In the genomic region with DNA sequence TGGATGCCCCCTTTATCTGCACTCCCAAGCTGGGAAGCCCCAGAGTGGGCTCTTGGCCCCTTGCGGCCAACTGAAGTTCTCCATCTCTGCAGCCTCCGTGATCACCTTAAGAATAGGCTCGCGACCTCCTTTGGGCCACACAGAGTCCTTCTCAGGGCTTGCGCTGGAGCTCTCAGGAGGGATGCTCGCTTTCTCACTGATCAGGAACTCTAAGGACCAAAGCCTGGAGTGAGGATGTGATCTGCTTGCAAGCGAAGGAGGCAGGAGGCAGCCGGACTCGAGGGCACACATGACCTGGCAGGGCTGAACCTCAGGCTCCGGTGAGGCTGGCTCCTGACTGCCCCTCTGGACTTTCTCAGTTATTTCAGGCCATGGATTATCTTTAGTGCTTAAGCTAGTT, we compare ENCODE assay signal across 18 cellular contexts.
"Had no signal": no experiment of that assay in that cellular context is flagged by ENCODE, and none has a peak within 500 bp of the region (broad histone marks: within the 10 kb centered on the region; RNA-seq: fewer than 3 reads in every experiment).

No MANE protein-coding gene starts in this region.

- H3K4me3 Mint-ChIP-seq: dendritic cell treated with granulocyte-macrophage colony-stimulating factor and Interleukin-4, amounts not matched to agents 40 ng/mL and 50 ng/mL, for 4 days; immature natural killer cell; naive B cell; nephron progenitor cell had no signal

- ATAC-seq: foreskin keratinocyte, psoas muscle, sciatic nerve had no signal

- H3K27me3 Mint-ChIP-seq: dendritic cell treated with granulocyte-macrophage colony-stimulating factor and Interleukin-4, amounts not matched to agents 40 ng/mL and 50 ng/mL, for 4 days had no signal

- H3K4me1 Mint-ChIP-seq: immature natural killer cell, naive B cell had no signal

- H3K27me3 ChIP-seq: foreskin keratinocyte, transverse colon, vagina had no signal

- DNase-seq: cerebellar nuclear complex; erythroblast; foreskin keratinocyte; immature natural killer cell; kidney; mammary epithelial cell; midbrain; naive B cell; nephron progenitor cell; psoas muscle; stimulated activated naive CD4-positive, alpha-beta T cell; stomach; substantia nigra; transverse colon had no signal

- H3K9me3 Mint-ChIP-seq: dendritic cell treated with granulocyte-macrophage colony-stimulating factor and Interleukin-4, amounts not matched to agents 40 ng/mL and 50 ng/mL, for 4 days; immature natural killer cell; nephron progenitor cell had no signal

- H3K4me3 ChIP-seq: psoas muscle, stomach, thoracic aorta, transverse colon, vagina had no signal

- H3K27ac Mint-ChIP-seq: dendritic cell treated with granulocyte-macrophage colony-stimulating factor and Interleukin-4, amounts not matched to agents 40 ng/mL and 50 ng/mL, for 4 days; immature natural killer cell; naive B cell had no signal

- H3K36me3 ChIP-seq: stomach, thoracic aorta, transverse colon, vagina had no signal

- H3K4me1 ChIP-seq: foreskin keratinocyte, psoas muscle, stomach, transverse colon, vagina had no signal

- H3K36me3 Mint-ChIP-seq: immature natural killer cell, naive B cell had no signal

- H3K9me3 ChIP-seq: psoas muscle, stomach, thoracic aorta, transverse colon, vagina had no signal

- H3K27ac ChIP-seq: foreskin keratinocyte, psoas muscle, stomach, thoracic aorta, transverse colon, vagina had no signal
